In genomic region chr6:28587011-28587745, GRCh38 we compare ENCODE assay signal across 1 cellular context.
TF ChIP-seq lines count a peak whose summit lies in the region.

No MANE protein-coding gene starts in this region.

TF ChIP-seq in HepG2, 621 proteins besides CTCF, POLR2A, EP300 and RAD21 (continued from another document and continues in another):
- TF ChIP-seq ZNF30 (CRISPR knock-in tag; IDR thresholded peaks at IDR 0.05) (no peak), RARA (CRISPR knock-in tag; IDR thresholded peaks at IDR 0.05) (peak; percentile 26; the same call in 1 of the 2 replicates), SMAD1 (CRISPR knock-in tag; IDR thresholded peaks at IDR 0.05; ENCODE audit: borderline replicate concordance, low read depth) (peak; percentile 77; the same call in 1 of the 2 replicates), SATB2 (CRISPR knock-in tag; IDR thresholded peaks at IDR 0.05) (no peak; the same call in 1 of the 2 replicates), ZNF180 (CRISPR knock-in tag; IDR thresholded peaks at IDR 0.05; ENCODE audit: borderline replicate concordance, low read depth) (no peak), MIXL1 (CRISPR knock-in tag; IDR thresholded peaks at IDR 0.05) (no peak), NR2F2 (IDR thresholded peaks at IDR 0.05; ENCODE audit: borderline replicate concordance, low read depth) (no peak), ZNF776 (CRISPR knock-in tag; IDR thresholded peaks at IDR 0.05) (no peak), SETDB1 (CRISPR knock-in tag; IDR thresholded peaks at IDR 0.05; ENCODE audit: borderline replicate concordance) (no peak), KAT8 (CRISPR knock-in tag; IDR thresholded peaks at IDR 0.05) (peak; percentile 97), SSRP1 (CRISPR knock-in tag; IDR thresholded peaks at IDR 0.05) (peak; percentile 88), ZNF609 (CRISPR knock-in tag; IDR thresholded peaks at IDR 0.05; ENCODE audit: borderline replicate concordance) (peak; percentile 37; the same call in 1 of the 2 replicates), JUNB (CRISPR knock-in tag; IDR thresholded peaks at IDR 0.05; ENCODE audit: borderline replicate concordance) (peak; percentile 43; the same call in 1 of the 2 replicates), ATF7 (IDR thresholded peaks at IDR 0.05) (no peak), ATF7 (CRISPR knock-in tag; IDR thresholded peaks at IDR 0.05) (peak; percentile 65), ZNF589 (CRISPR knock-in tag; conservative IDR thresholded peaks at IDR 0.05) (peak; percentile 94), ZKSCAN5 (CRISPR knock-in tag; IDR thresholded peaks at IDR 0.05) (no peak), TOPORS (CRISPR knock-in tag; IDR thresholded peaks at IDR 0.05) (peak; percentile 85; the same call in 1 of the 2 replicates), FOXK1 (CRISPR knock-in tag; IDR thresholded peaks at IDR 0.05; ENCODE audit: borderline replicate concordance, low read depth) (peak; percentile 67; the same call in 1 of the 2 replicates), SCMH1 (CRISPR knock-in tag; IDR thresholded peaks at IDR 0.05; ENCODE audit: borderline replicate concordance) (no peak), FOXA1 (IDR thresholded peaks at IDR 0.05) (no peak), FOXA1 (CRISPR knock-in tag; IDR thresholded peaks at IDR 0.05) (peak; percentile 81), ZBTB7B (CRISPR knock-in tag; IDR thresholded peaks at IDR 0.05) (peak; percentile 90), ZFAT (CRISPR knock-in tag; conservative IDR thresholded peaks at IDR 0.05) (no peak), ZNF629 (CRISPR knock-in tag; conservative IDR thresholded peaks at IDR 0.05) (no peak), GLMP (CRISPR knock-in tag; IDR thresholded peaks at IDR 0.05; ENCODE audit: borderline replicate concordance) (no peak), RFXANK (CRISPR knock-in tag; IDR thresholded peaks at IDR 0.05) (peak; percentile 70; the same call in 1 of the 2 replicates), ARHGAP35 (CRISPR knock-in tag; IDR thresholded peaks at IDR 0.05; ENCODE audit: borderline replicate concordance) (peak; percentile 76; the same call in 1 of the 2 replicates), RBM22 (optimal IDR thresholded peaks at IDR 0.05; ENCODE audit: low read length) (no peak), LRRFIP1 (CRISPR knock-in tag; conservative IDR thresholded peaks at IDR 0.05) (no peak), HOXA3 (CRISPR knock-in tag; IDR thresholded peaks at IDR 0.05) (peak; percentile 96), ASH2L (IDR thresholded peaks at IDR 0.05; ENCODE audit: insufficient read length, low read depth, low read length) (peak; percentile 86), ZNF441 (CRISPR knock-in tag; IDR thresholded peaks at IDR 0.05; ENCODE audit: borderline replicate concordance) (peak; percentile 53; the same call in 1 of the 2 replicates), ZSCAN5A (CRISPR knock-in tag; IDR thresholded peaks at IDR 0.05; ENCODE audit: borderline replicate concordance) (peak; percentile 64; the same call in 1 of the 2 replicates), ZNF251 (CRISPR knock-in tag; IDR thresholded peaks at IDR 0.05) (no peak)
- TF ChIP-seq, protein P1, sequence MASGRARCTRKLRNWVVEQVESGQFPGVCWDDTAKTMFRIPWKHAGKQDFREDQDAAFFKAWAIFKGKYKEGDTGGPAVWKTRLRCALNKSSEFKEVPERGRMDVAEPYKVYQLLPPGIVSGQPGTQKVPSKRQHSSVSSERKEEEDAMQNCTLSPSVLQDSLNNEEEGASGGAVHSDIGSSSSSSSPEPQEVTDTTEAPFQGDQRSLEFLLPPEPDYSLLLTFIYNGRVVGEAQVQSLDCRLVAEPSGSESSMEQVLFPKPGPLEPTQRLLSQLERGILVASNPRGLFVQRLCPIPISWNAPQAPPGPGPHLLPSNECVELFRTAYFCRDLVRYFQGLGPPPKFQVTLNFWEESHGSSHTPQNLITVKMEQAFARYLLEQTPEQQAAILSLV (CRISPR knock-in tag; IDR thresholded peaks at IDR 0.05; ENCODE audit: borderline replicate concordance) = peak; percentile 95
- TF ChIP-seq, protein P2, sequence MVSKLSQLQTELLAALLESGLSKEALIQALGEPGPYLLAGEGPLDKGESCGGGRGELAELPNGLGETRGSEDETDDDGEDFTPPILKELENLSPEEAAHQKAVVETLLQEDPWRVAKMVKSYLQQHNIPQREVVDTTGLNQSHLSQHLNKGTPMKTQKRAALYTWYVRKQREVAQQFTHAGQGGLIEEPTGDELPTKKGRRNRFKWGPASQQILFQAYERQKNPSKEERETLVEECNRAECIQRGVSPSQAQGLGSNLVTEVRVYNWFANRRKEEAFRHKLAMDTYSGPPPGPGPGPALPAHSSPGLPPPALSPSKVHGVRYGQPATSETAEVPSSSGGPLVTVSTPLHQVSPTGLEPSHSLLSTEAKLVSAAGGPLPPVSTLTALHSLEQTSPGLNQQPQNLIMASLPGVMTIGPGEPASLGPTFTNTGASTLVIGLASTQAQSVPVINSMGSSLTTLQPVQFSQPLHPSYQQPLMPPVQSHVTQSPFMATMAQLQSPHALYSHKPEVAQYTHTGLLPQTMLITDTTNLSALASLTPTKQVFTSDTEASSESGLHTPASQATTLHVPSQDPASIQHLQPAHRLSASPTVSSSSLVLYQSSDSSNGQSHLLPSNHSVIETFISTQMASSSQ (IDR thresholded peaks at IDR 0.05; ENCODE audit: low read depth) = no peak
- TF ChIP-seq, protein P2 (CRISPR knock-in tag; IDR thresholded peaks at IDR 0.05; ENCODE audit: borderline replicate concordance) = peak; percentile 68; the same call in 1 of the 2 replicates
- TF ChIP-seq, protein P3, sequence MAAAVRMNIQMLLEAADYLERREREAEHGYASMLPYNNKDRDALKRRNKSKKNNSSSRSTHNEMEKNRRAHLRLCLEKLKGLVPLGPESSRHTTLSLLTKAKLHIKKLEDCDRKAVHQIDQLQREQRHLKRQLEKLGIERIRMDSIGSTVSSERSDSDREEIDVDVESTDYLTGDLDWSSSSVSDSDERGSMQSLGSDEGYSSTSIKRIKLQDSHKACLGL (CRISPR knock-in tag; IDR thresholded peaks at IDR 0.05) = no peak
- TF ChIP-seq, protein P4, sequence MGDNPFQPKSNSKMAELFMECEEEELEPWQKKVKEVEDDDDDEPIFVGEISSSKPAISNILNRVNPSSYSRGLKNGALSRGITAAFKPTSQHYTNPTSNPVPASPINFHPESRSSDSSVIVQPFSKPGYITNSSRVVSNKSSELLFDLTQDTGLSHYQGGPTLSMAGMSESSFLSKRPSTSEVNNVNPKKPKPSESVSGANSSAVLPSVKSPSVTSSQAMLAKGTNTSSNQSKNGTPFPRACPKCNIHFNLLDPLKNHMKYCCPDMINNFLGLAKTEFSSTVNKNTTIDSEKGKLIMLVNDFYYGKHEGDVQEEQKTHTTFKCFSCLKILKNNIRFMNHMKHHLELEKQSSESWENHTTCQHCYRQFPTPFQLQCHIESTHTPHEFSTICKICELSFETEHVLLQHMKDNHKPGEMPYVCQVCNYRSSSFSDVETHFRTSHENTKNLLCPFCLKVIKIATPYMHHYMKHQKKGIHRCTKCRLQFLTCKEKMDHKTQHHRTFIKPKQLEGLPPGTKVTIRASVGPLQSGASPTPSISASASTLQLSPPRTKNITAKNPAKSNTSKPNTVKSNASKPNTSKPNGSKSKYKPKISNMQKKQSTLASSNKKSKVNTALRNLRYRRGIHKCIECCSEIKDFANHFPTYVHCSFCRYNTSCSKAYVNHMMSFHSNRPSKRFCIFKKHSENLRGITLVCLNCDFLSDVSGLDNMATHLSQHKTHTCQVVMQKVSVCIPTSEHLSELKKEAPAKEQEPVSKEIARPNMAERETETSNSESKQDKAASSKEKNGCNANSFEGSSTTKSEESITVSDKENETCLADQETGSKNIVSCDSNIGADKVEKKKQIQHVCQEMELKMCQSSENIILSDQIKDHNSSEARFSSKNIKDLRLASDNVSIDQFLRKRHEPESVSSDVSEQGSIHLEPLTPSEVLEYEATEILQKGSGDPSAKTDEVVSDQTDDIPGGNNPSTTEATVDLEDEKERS (CRISPR knock-in tag; IDR thresholded peaks at IDR 0.05) = peak; percentile 94
- TF ChIP-seq, protein P5, sequence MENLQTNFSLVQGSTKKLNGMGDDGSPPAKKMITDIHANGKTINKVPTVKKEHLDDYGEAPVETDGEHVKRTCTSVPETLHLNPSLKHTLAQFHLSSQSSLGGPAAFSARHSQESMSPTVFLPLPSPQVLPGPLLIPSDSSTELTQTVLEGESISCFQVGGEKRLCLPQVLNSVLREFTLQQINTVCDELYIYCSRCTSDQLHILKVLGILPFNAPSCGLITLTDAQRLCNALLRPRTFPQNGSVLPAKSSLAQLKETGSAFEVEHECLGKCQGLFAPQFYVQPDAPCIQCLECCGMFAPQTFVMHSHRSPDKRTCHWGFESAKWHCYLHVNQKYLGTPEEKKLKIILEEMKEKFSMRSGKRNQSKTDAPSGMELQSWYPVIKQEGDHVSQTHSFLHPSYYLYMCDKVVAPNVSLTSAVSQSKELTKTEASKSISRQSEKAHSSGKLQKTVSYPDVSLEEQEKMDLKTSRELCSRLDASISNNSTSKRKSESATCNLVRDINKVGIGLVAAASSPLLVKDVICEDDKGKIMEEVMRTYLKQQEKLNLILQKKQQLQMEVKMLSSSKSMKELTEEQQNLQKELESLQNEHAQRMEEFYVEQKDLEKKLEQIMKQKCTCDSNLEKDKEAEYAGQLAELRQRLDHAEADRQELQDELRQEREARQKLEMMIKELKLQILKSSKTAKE (CRISPR knock-in tag; IDR thresholded peaks at IDR 0.05; ENCODE audit: borderline replicate concordance) = peak; percentile 57
